Comparison of ENCODE assay signal across 17 cellular contexts in genomic region chr14:99121027-99121875, GRCh38.
"Had no signal": no experiment of that assay in that cellular context is flagged by ENCODE, and none has a peak within 500 bp of the region (broad histone marks: within the 10 kb centered on the region; RNA-seq: fewer than 3 reads in every experiment).

No MANE protein-coding gene starts in this region.

- ATAC-seq: activated T-helper 17 cell treated with anti-CD3 and anti-CD28 coated beads, Interleukin-2, amount 50 U/mL, for 72 hours; naive thymus-derived CD8-positive, alpha-beta T cell; pancreas; SK-N-SH treated with all-trans-retinoic acid at 6 μM for 48 hours; stimulated activated naive B cell treated with anti-CD40 and anti-IgM and Interleukin-4, amounts not matched to agents 10 μg/mL and 1 μg/mL and 100 μg/mL, for 72 hours; T-cell had no signal

- H3K4me3 ChIP-seq: esophagus squamous epithelium, pancreas, sigmoid colon, thyroid gland had no signal

- H3K4me1 ChIP-seq: pancreas had no signal

- H3K27ac ChIP-seq: brain microvascular endothelial cell, esophagus squamous epithelium, pancreas, sigmoid colon, thyroid gland had no signal

- DNase-seq: activated B cell treated with CpG ODN at 0.5 μM for 24 hours; activated CD4-positive, alpha-beta T cell treated with anti-CD3 and anti-CD28 coated beads, Interleukin-2, amount 10 ng/mL, durations not matched to agents 24 days and 14 days; activated naive CD4-positive, alpha-beta T cell treated with anti-CD3 and anti-CD28 coated beads for 36 hours; activated T-cell treated with anti-CD3 and anti-CD28 coated beads for 4 hours; brain microvascular endothelial cell; cortex of kidney; effector CD4-positive, alpha-beta T cell; esophagus squamous epithelium; mesendoderm; naive thymus-derived CD8-positive, alpha-beta T cell; sigmoid colon; stimulated activated naive B cell treated with anti-CD40 and anti-IgM and Interleukin-4, amounts not matched to agents 10 μg/mL and 1 μg/mL and 100 μg/mL, for 72 hours; T-cell; thyroid gland had no signal

- H3K27me3 ChIP-seq: brain microvascular endothelial cell, thyroid gland had no signal

- H3K36me3 ChIP-seq: brain microvascular endothelial cell, esophagus squamous epithelium, pancreas, sigmoid colon, thyroid gland had no signal

- H3K9me3 ChIP-seq: esophagus squamous epithelium, pancreas, sigmoid colon, thyroid gland had no signal
